Comparison of ENCODE assay signal across 18 cellular contexts in the genomic region with DNA sequence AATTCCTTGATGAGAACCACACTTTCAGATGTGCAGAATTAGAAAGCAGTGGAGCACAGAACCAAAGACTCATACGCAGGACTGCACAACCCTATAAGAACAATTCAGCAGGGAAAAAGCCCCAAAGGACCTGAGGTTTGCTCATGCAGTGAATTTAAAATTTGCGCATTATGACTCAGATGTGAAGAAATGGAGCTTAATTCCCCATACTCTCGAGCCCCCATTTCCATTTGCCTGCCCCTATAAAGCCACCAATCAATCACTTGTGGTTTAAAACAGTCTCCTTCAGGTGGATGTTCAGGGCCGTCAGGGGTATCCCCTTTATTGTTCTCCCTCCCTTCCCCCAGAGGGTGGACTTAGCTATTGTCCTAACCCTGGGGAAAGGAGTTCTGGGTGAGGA.
DNase-seq lines count a peak whose midpoint lies in the region; ATAC-seq and TF ChIP-seq lines count a peak whose summit lies in the region.
"Had no signal": no experiment of that assay in that cellular context is flagged by ENCODE, and none has a peak within 500 bp of the region (broad histone marks: within the 10 kb centered on the region; RNA-seq: fewer than 3 reads in every experiment).

No MANE protein-coding gene starts in this region.

- H3K36me3 ChIP-seq in esophagus muscularis mucosa: no peaks in the 10 kb centered on the region
- H3K36me3 ChIP-seq: BE2C had no signal

- 86% methylated on average over 4 of the region's 4 CpGs for WGBS in esophagus muscularis mucosa

- no peak overlapping the region for H3K27ac ChIP-seq in esophagus muscularis mucosa (replicated peaks in 1 of 4)
- H3K27ac ChIP-seq: A549, KMS-11 had no signal

- intact Hi-C loops in esophagus muscularis mucosa (cut with DNase I): no loop called here

- TF ChIP-seq POLR2A in esophagus muscularis mucosa (IDR thresholded peaks at IDR 0.05; ENCODE audit: low read depth): no peak

- no peaks in the 10 kb centered on the region for H3K9me3 ChIP-seq in esophagus muscularis mucosa
- H3K9me3 ChIP-seq: A549, BE2C, Caco-2 had no signal

- DNase-seq in GM12865 (ENCODE audit: low read depth) (peak; percentile 53), esophagus muscularis mucosa (ENCODE audit: extremely low spot score) (peak; percentile 21), GM03348 (ENCODE audit: low spot score) (no peak), NCI-H82 (lab: John Stamatoyannopoulos, UW) (no peak)
- no peak for DNase-seq in stimulated activated CD4-positive, alpha-beta T cell treated with anti-CD3 and anti-CD28 coated beads, Interleukin-4, amount 100 ng/mL, for 4 hours
- no peak for DNase-seq in effector CD8-positive, alpha-beta T cell (lab: John Stamatoyannopoulos, UW)
- DNase-seq: BE2C; Caco-2; CD8-positive, alpha-beta memory T cell; DND-41; GDM1; H7 had no signal

- no peak for TF ChIP-seq EP300 in esophagus muscularis mucosa (IDR thresholded peaks at IDR 0.05)

- ATAC-seq in GM19463 (IDR thresholded peaks at IDR 0.05; ENCODE audit: unreplicated experiment): peak; percentile 26
- peak; percentile 15 for ATAC-seq in HG02885 (IDR thresholded peaks at IDR 0.05; ENCODE audit: poor library complexity, unreplicated experiment)
- ATAC-seq: A549, GM23338, HepG2 had no signal

- no peaks in the 10 kb centered on the region for H3K27me3 ChIP-seq in esophagus muscularis mucosa
- H3K27me3 ChIP-seq: BE2C had no signal

- H3K4me1 ChIP-seq in esophagus muscularis mucosa: no peaks in the 10 kb centered on the region
- H3K4me1 ChIP-seq: BE2C, Caco-2 had no signal

- no peak for TF ChIP-seq CTCF in GM12865 (IDR thresholded peaks at IDR 0.05; ENCODE audit: insufficient read depth, low read depth, low read length, missing control alignments)
- no peak for TF ChIP-seq CTCF in esophagus muscularis mucosa (IDR thresholded peaks at IDR 0.05)

- H3K4me3 ChIP-seq in GM12865 (ENCODE audit: low read depth, low read length) (no peak overlapping the region), esophagus muscularis mucosa (no peak overlapping the region)
- H3K4me3 ChIP-seq: A549, GM23338 had no signal

Comparison
In these comparisons a context has a peak if more than half of its experiments do, and no peak if none do; other contexts are left out.
1. DNase-seq: peak in GM12865 (single experiment) and esophagus muscularis mucosa (single experiment); none in stimulated activated CD4-positive, alpha-beta T cell treated with anti-CD3 and anti-CD28 coated beads, Interleukin-4, amount 100 ng/mL, for 4 hours (0 of 2), GM03348 (single experiment), effector CD8-positive, alpha-beta T cell (single experiment) and NCI-H82 (single experiment).